In the genomic region with DNA sequence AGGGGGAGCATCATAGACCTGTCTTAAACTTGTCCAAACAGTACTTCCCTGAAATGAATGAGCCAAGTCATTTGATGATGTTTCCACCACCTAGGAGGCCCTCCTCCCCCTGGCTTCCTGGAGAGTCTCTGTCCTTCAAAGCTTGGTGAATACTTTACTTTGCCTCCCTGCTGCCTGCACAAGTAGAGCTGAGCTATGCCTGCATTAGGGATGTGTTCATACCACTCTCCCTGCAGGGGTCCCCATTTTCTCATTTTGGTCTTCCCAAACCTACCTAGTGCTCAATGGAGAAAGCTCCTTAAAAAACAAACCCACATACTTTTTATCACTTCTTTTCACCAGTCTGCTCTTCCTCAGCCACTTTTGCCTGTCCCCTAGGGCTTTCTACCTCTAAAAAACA, we compare ENCODE assay signal across 9 cellular contexts. TPM values are rescaled to one million over a fixed set of nuclear protein-coding genes. Genes with fewer than 3 reads are reported as not detected.
DNase-seq lines count a peak whose midpoint lies in the region; ATAC-seq, FAIRE-seq and TF ChIP-seq lines count a peak whose summit lies in the region.
"Had no signal": no experiment of that assay in that cellular context is flagged by ENCODE, and none has a peak within 500 bp of the region (broad histone marks: within the 10 kb centered on the region; RNA-seq: fewer than 3 reads in every experiment).

No MANE protein-coding gene starts in this region.

- no peak overlapping the region for H2AFZ ChIP-seq in astrocyte (ENCODE audit: low read depth, low read length)

- H4K20me1 ChIP-seq in astrocyte (ENCODE audit: insufficient read depth, low read length) = no peaks in the 10 kb centered on the region

- peak; percentile 29 for DNase-seq in D341Med (ENCODE audit: low spot score)
- peak; percentile 41 for DNase-seq in HFFc6
- DNase-seq in astrocyte (ENCODE audit: low read depth) = no peak
- DNase-seq in left lobe of liver (ENCODE audit: low spot score) = no peak
- no peak for DNase-seq in GM20000 (ENCODE audit: low spot score)
- DNase-seq in COR-L47 (lab: John Stamatoyannopoulos, UW) = no peak
- no peak for DNase-seq in natural killer cell treated with Interleukin-12 subunit alpha and Interleukin-12 subunit beta and Interleukin-15 and Interleukin-18, amount 100 ng/mL, for 72 hours (ENCODE audit: low spot score)

- no peaks in the 10 kb centered on the region for H3K4me1 ChIP-seq in astrocyte (ENCODE audit: insufficient read depth, low read length)

- H3K27ac ChIP-seq in astrocyte (ENCODE audit: low read depth, low read length) = no peak overlapping the region
- H3K27ac ChIP-seq: RWPE1 had no signal

- no peak overlapping the region for H3K9ac ChIP-seq in astrocyte (ENCODE audit: low read length)

- TF ChIP-seq CTCF in HFFc6 (IDR thresholded peaks at IDR 0.05) (peak; percentile 62), astrocyte (IDR thresholded peaks at IDR 0.05; ENCODE audit: insufficient read depth, low read depth, low read length) (peak; percentile 11), GM20000 (IDR thresholded peaks at IDR 0.05; ENCODE audit: extremely low read depth, missing control alignments) (no peak)

- H3K9me3 ChIP-seq in astrocyte (ENCODE audit: insufficient read depth, low read depth, low read length) = no peaks in the 10 kb centered on the region

- peaks cover 11% of the 10 kb centered on the region for H3K36me3 ChIP-seq in astrocyte (ENCODE audit: insufficient read depth, low read length)

- FAIRE-seq in astrocyte (lab: Jason Lieb, UNC) = no peak

- H3K27me3 ChIP-seq in astrocyte (ENCODE audit: insufficient read depth, low read length) = no peaks in the 10 kb centered on the region

- H3K79me2 ChIP-seq in astrocyte (ENCODE audit: insufficient read depth, low read length) = no peaks in the 10 kb centered on the region

- no peaks in the 10 kb centered on the region for H3K9me3 Mint-ChIP-seq in HFFc6
- no peaks in the 10 kb centered on the region for H3K9me3 Mint-ChIP-seq in astrocyte (ENCODE audit: unreplicated experiment)
- no peaks in the 10 kb centered on the region for H3K9me3 Mint-ChIP-seq in natural killer cell treated with Interleukin-12 subunit alpha and Interleukin-12 subunit beta and Interleukin-15 and Interleukin-18, amount 100 ng/mL, for 72 hours

- H3K4me3 Mint-ChIP-seq in HFFc6 = no peak overlapping the region
- H3K4me3 Mint-ChIP-seq in astrocyte (ENCODE audit: unreplicated experiment) = no peak overlapping the region
- H3K4me3 Mint-ChIP-seq in natural killer cell treated with Interleukin-12 subunit alpha and Interleukin-12 subunit beta and Interleukin-15 and Interleukin-18, amount 100 ng/mL, for 72 hours = no peak overlapping the region

- ATAC-seq in left lobe of liver = peak; percentile 68
- ATAC-seq in natural killer cell treated with Interleukin-12 subunit alpha and Interleukin-12 subunit beta and Interleukin-15 and Interleukin-18, amount 100 ng/mL, for 72 hours = no peak
- ATAC-seq in HG03139 (IDR thresholded peaks at IDR 0.05; ENCODE audit: unreplicated experiment) = no peak

- H3K4me1 Mint-ChIP-seq in HFFc6 (ENCODE audit: low read depth) (no peaks in the 10 kb centered on the region), astrocyte (ENCODE audit: low read depth, unreplicated experiment) (peaks cover 11% of the 10 kb centered on the region)
- peaks cover 0 to 22% of the 10 kb centered on the region in 2 donors for H3K4me1 Mint-ChIP-seq in natural killer cell treated with Interleukin-12 subunit alpha and Interleukin-12 subunit beta and Interleukin-15 and Interleukin-18, amount 100 ng/mL, for 72 hours (ENCODE audit: low read depth in 2 of 2)

- no peak overlapping the region for H3K4me3 ChIP-seq in astrocyte (ENCODE audit: insufficient read depth, low read depth, low read length)

- no peak overlapping the region for H3K27ac Mint-ChIP-seq in HFFc6
- no peak overlapping the region for H3K27ac Mint-ChIP-seq in astrocyte (ENCODE audit: unreplicated experiment)
- no peak overlapping the region for H3K27ac Mint-ChIP-seq in natural killer cell treated with Interleukin-12 subunit alpha and Interleukin-12 subunit beta and Interleukin-15 and Interleukin-18, amount 100 ng/mL, for 72 hours

- no peak overlapping the region for H3K4me2 ChIP-seq in astrocyte (ENCODE audit: low read length)

- H3K36me3 Mint-ChIP-seq in HFFc6 (ENCODE audit: low read depth) (peaks cover 8% of the 10 kb centered on the region; the same call in 1 of the 2 replicates), astrocyte (ENCODE audit: low read depth, unreplicated experiment) (peaks cover 26% of the 10 kb centered on the region)
- H3K36me3 Mint-ChIP-seq in natural killer cell treated with Interleukin-12 subunit alpha and Interleukin-12 subunit beta and Interleukin-15 and Interleukin-18, amount 100 ng/mL, for 72 hours = no peaks in the 10 kb centered on the region

- H3K27me3 Mint-ChIP-seq in HFFc6 (ENCODE audit: insufficient read depth) (peaks cover 3% of the 10 kb centered on the region), astrocyte (ENCODE audit: low read depth, unreplicated experiment) (no peaks in the 10 kb centered on the region)
- peaks cover 0 to 2% of the 10 kb centered on the region in 2 donors for H3K27me3 Mint-ChIP-seq in natural killer cell treated with Interleukin-12 subunit alpha and Interleukin-12 subunit beta and Interleukin-15 and Interleukin-18, amount 100 ng/mL, for 72 hours

RNA-seq across cellular contexts. Expression of a gene that starts 7.7 kb away (rescaled TPM):
- not detected for total RNA-seq in HFFc6 (2021; fragmentation: NEBNext Ultra II Directional; extraction: Animal tissue kit (Norgen Biotek cat#: 25700))
- 0.16 and 0.24 TPM in 2 replicates for total RNA-seq in astrocyte
- not detected for total RNA-seq in left lobe of liver
- 1 to 10 TPM; 1.1 to 3.9 TPM for total RNA-seq in natural killer cell treated with Interleukin-12 subunit alpha and Interleukin-12 subunit beta and Interleukin-15 and Interleukin-18, amount 100 ng/mL, for 72 hours

RNA-seq across cellular contexts. Expression of a gene that starts 17.6 kb away (rescaled TPM):
- 10 to 100 TPM; 12.9 to 15.4 (median 14.9) TPM for total RNA-seq in HFFc6 (2021; fragmentation: NEBNext Ultra II Directional; extraction: Animal tissue kit (Norgen Biotek cat#: 25700))
- total RNA-seq in astrocyte (25.4 and 25.6 TPM in 2 replicates), left lobe of liver (1.5 TPM)
- total RNA-seq in natural killer cell treated with Interleukin-12 subunit alpha and Interleukin-12 subunit beta and Interleukin-15 and Interleukin-18, amount 100 ng/mL, for 72 hours = 10 to 100 TPM; 17.4 to 34.5 TPM

RNA-seq across cellular contexts. Expression of a gene that starts 22.1 kb away (rescaled TPM):
- 10 to 100 TPM; 53.9 to 67.1 (median 59.2) TPM for total RNA-seq in HFFc6 (2021; fragmentation: NEBNext Ultra II Directional; extraction: Animal tissue kit (Norgen Biotek cat#: 25700))
- total RNA-seq in astrocyte (97.5 and 106 TPM in 2 replicates), left lobe of liver (12.2 TPM)
- 10 to 100 TPM; 16.2 to 30.4 TPM for total RNA-seq in natural killer cell treated with Interleukin-12 subunit alpha and Interleukin-12 subunit beta and Interleukin-15 and Interleukin-18, amount 100 ng/mL, for 72 hours

RNA-seq across cellular contexts. Expression of a gene that starts 58.2 kb away (rescaled TPM):
- total RNA-seq in HFFc6 (2021; fragmentation: NEBNext Ultra II Directional; extraction: Animal tissue kit (Norgen Biotek cat#: 25700)) = not detected
- 0.10 and 0.20 TPM in 2 replicates for total RNA-seq in astrocyte
- total RNA-seq in left lobe of liver = 1.7 TPM
- total RNA-seq in natural killer cell treated with Interleukin-12 subunit alpha and Interleukin-12 subunit beta and Interleukin-15 and Interleukin-18, amount 100 ng/mL, for 72 hours = not detected

Comparison
In these comparisons a context has a peak if more than half of its experiments do, and no peak if none do; other contexts are left out.
1. DNase-seq: peak in D341Med (single experiment) and HFFc6 (single experiment); none in astrocyte (single experiment), left lobe of liver (single experiment), GM20000 (single experiment), COR-L47 (single experiment) and natural killer cell treated with Interleukin-12 subunit alpha and Interleukin-12 subunit beta and Interleukin-15 and Interleukin-18, amount 100 ng/mL, for 72 hours (single experiment).